23 cellular contexts compared by ENCODE assay signal in the genomic region with DNA sequence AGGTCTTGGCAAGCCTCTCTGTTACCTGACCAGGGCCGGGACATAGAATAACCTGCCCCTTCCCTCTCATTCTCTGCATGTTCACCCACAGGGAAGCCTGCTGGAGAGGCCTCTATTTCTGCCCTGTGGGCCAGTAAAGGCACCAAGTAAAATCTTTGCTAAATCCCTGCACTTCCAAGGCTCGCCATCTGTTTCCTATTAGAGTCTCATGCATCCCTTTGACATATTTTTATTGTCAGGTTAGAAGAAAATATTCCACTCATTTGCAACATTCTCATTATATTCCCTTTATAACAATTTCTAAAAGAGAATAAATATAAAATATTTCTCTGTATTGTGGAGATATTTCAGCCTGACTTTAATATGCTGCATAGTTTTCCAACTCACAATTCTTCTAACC.
"Had no signal": no experiment of that assay in that cellular context is flagged by ENCODE, and none has a peak within 500 bp of the region (broad histone marks: within the 10 kb centered on the region; RNA-seq: fewer than 3 reads in every experiment).

No MANE protein-coding gene starts in this region.

- H3K4me3 Mint-ChIP-seq: activated naive CD8-positive, alpha-beta T cell; mesothelial cell of epicardium; naive B cell; neural progenitor cell had no signal

- H2AFZ ChIP-seq: neural progenitor cell had no signal

- H3K27ac Mint-ChIP-seq: activated naive CD8-positive, alpha-beta T cell; naive B cell; neural progenitor cell had no signal

- H3K9ac ChIP-seq: neural progenitor cell had no signal

- H3K4me2 ChIP-seq: neural progenitor cell had no signal

- H3K36me3 ChIP-seq: adrenal gland, heart right ventricle, neural progenitor cell, suprapubic skin, tibial artery, upper lobe of right lung had no signal

- H3K4me3 ChIP-seq: adrenal gland, body of pancreas, heart right ventricle, neural progenitor cell, suprapubic skin, tibial artery, upper lobe of right lung had no signal

- DNase-seq: activated CD4-positive, alpha-beta T cell treated with anti-CD3 and anti-CD28 coated beads for 4 hours; activated CD4-positive, alpha-beta T cell treated with anti-CD3 and anti-CD28 coated beads, Interleukin-2, amount 50 U/mL, for 4 hours; activated effector memory CD4-positive, alpha-beta T cell treated with Interleukin-2 at 50 U/mL for 16 hours; activated naive CD4-positive, alpha-beta T cell treated with Interleukin-2 at 50 U/mL for 16 hours; adrenal gland; body of pancreas; effector CD8-positive, alpha-beta T cell; erythroblast; foreskin melanocyte; heart right ventricle; naive B cell; occipital lobe; right cardiac atrium; stimulated activated CD4-positive, alpha-beta T cell treated with anti-CD3 and anti-CD28 coated beads, Interleukin-15, amount 100 ng/mL, for 24 hours; stimulated activated CD4-positive, alpha-beta T cell treated with anti-CD3 and anti-CD28 coated beads, Interleukin-2, amount 100 ng/mL, for 24 hours; stimulated activated naive CD4-positive, alpha-beta T cell; tibial artery; upper lobe of right lung had no signal

- H3K27me3 ChIP-seq: adrenal gland, body of pancreas, neural progenitor cell, suprapubic skin, upper lobe of right lung had no signal

- H3K9me3 Mint-ChIP-seq: mesothelial cell of epicardium, neural progenitor cell had no signal

- H3K27ac ChIP-seq: adrenal gland, body of pancreas, heart right ventricle, neural progenitor cell, suprapubic skin, tibial artery, upper lobe of right lung, VCaP had no signal

- H3K9me3 ChIP-seq: adrenal gland, suprapubic skin, tibial artery, upper lobe of right lung had no signal

- H3K27me3 Mint-ChIP-seq: activated naive CD8-positive, alpha-beta T cell had no signal

- H3K36me3 Mint-ChIP-seq: activated naive CD8-positive, alpha-beta T cell; mesothelial cell of epicardium; naive B cell; neural progenitor cell had no signal

- H3K4me1 ChIP-seq: adrenal gland, heart right ventricle, suprapubic skin, tibial artery, upper lobe of right lung had no signal

- H3K4me1 Mint-ChIP-seq: naive B cell had no signal
